7 cellular contexts compared by ENCODE assay signal in genomic region chr6:122207061-122207460, GRCh38.
"Had no signal": no experiment of that assay in that cellular context is flagged by ENCODE, and none has a peak within 500 bp of the region (broad histone marks: within the 10 kb centered on the region; RNA-seq: fewer than 3 reads in every experiment).

No MANE protein-coding gene starts in this region.

- ATAC-seq: GM12878 had no signal

- H3K4me3 ChIP-seq: GM12878 had no signal

- FAIRE-seq: GM12878, GM12891, GM12892, GM18507, GM19239 had no signal

- DNase-seq: GDM1, GF-D8 had no signal
